Comparison of ENCODE assay signal across 23 cellular contexts in genomic region chr17:76360461-76360860, GRCh38. TPM values are rescaled to one million over a fixed set of nuclear protein-coding genes. Genes with fewer than 3 reads are reported as not detected.
DNase-seq lines count a peak whose midpoint lies in the region; ATAC-seq and TF ChIP-seq lines count a peak whose summit lies in the region.
"Had no signal": no experiment of that assay in that cellular context is flagged by ENCODE, and none has a peak within 500 bp of the region (broad histone marks: within the 10 kb centered on the region; RNA-seq: fewer than 3 reads in every experiment).

No MANE protein-coding gene starts in this region.

- no peak overlapping the region for H2BK5ac ChIP-seq in IMR-90 (ENCODE audit: low read depth, low read length, poor library complexity, severe bottlenecking)
- H2BK5ac ChIP-seq in mesenchymal stem cell (ENCODE audit: low read depth, low read length, poor library complexity, severe bottlenecking) = no peak overlapping the region

- H3K9me3 ChIP-seq in IMR-90 (ENCODE audit: control insufficient read depth, insufficient read depth, low read length) = no peaks in the 10 kb centered on the region
- no peaks in the 10 kb centered on the region for H3K9me3 ChIP-seq in SJSA1 (replicated peaks)
- H3K9me3 ChIP-seq in mesenchymal stem cell (ENCODE audit: control insufficient read depth, low read length) = no peaks in the 10 kb centered on the region
- no peaks in the 10 kb centered on the region for H3K9me3 ChIP-seq in suprapubic skin
- H3K9me3 ChIP-seq: BLaER1 had no signal

- H2AK5ac ChIP-seq in IMR-90 (ENCODE audit: low read depth, low read length) = no peak overlapping the region
- no peak overlapping the region for H2AK5ac ChIP-seq in mesenchymal stem cell (ENCODE audit: low read length, severe bottlenecking)

- H4K8ac ChIP-seq in IMR-90 (ENCODE audit: low read depth in 2 of 2, low read length in 2 of 2) (no peak overlapping the region), mesenchymal stem cell (ENCODE audit: low read length) (no peak overlapping the region)

- H4K91ac ChIP-seq in IMR-90 (ENCODE audit: insufficient read depth, low read depth, low read length) = no peak overlapping the region
- no peak overlapping the region for H4K91ac ChIP-seq in mesenchymal stem cell (ENCODE audit: low read length)

- TF ChIP-seq POLR2A in IMR-90 (IDR thresholded peaks at IDR 0.05; ENCODE audit: low read depth, low read length) (no peak), suprapubic skin (IDR thresholded peaks at IDR 0.05) (no peak)

- peak overlapping the region; percentile 33; the same call in 1 of the 2 replicates for H3K9ac ChIP-seq in IMR-90 (ENCODE audit: low read depth, low read length)
- H3K9ac ChIP-seq in mesenchymal stem cell (ENCODE audit: low read length) = peak overlapping the region; percentile 32
- H3K9ac ChIP-seq: BLaER1 had no signal

- TF ChIP-seq RAD21 in IMR-90 (IDR thresholded peaks at IDR 0.05; ENCODE audit: low read length) = no peak

- 0 out of 2 replicates have a peak overlapping the region, but pooled peaks have one; percentile 11 for H4K5ac ChIP-seq in IMR-90 (ENCODE audit: low read depth, low read length)

- no peak overlapping the region for H3K56ac ChIP-seq in IMR-90 (ENCODE audit: extremely low read depth, insufficient read depth, low read length)

- H3K36me3 ChIP-seq in IMR-90 (ENCODE audit: control insufficient read depth, insufficient read depth, low read length) (no peaks in the 10 kb centered on the region), SJSA1 (peaks cover 7% of the 10 kb centered on the region; the same call in 1 of the 2 replicates), mesenchymal stem cell (ENCODE audit: control insufficient read depth in 1 of 2, insufficient read depth in 2 of 2, low read depth in 1 of 2, low read length in 2 of 2) (no peaks in the 10 kb centered on the region), suprapubic skin (no peaks in the 10 kb centered on the region)
- H3K36me3 ChIP-seq: BLaER1 had no signal

- no peak overlapping the region for H2BK20ac ChIP-seq in IMR-90 (ENCODE audit: low read depth, low read length)

- H2AFZ ChIP-seq in IMR-90 (replicated peaks; ENCODE audit: low read length, poor library complexity) (no peak overlapping the region), mesenchymal stem cell (ENCODE audit: low read depth, low read length) (no peak overlapping the region)

- peak overlapping the region; percentile 35; the same call in 1 of the 2 replicates for H3K18ac ChIP-seq in IMR-90 (ENCODE audit: low read depth, low read length)
- H3K18ac ChIP-seq in mesenchymal stem cell (ENCODE audit: low read depth in 1 of 2, low read length in 2 of 2) = no peak overlapping the region

- POLR2A ChIA-PET in IMR-90 (lab: Charles Lee; ENCODE audit: unreplicated experiment) = no interaction called here

- no peak overlapping the region for H3K4me3 ChIP-seq in IMR-90 (ENCODE audit: insufficient read depth, low read depth, low read length)
- H3K4me3 ChIP-seq in SJSA1 = no peak overlapping the region
- H3K4me3 ChIP-seq in mesenchymal stem cell (ENCODE audit: insufficient read depth in 1 of 2, low read depth in 1 of 2, low read length in 2 of 2) = no peak overlapping the region
- H3K4me3 ChIP-seq in suprapubic skin = no peak overlapping the region
- H3K4me3 ChIP-seq: BLaER1, GM12878, SK-N-MC had no signal

- H2BK12ac ChIP-seq in mesenchymal stem cell (ENCODE audit: low read length in 2 of 2) = no peak overlapping the region

- CTCF ChIA-PET in IMR-90 (lab: Yijun Ruan, JAX) = no interaction called here

- in situ Hi-C loops in IMR-90 (cut with MboI; ENCODE audit: low sequenced_read_pairs) = no loop called here

- H3K23ac ChIP-seq in IMR-90 (ENCODE audit: low read depth, low read length) (no peak overlapping the region), mesenchymal stem cell (ENCODE audit: low read length in 2 of 2) (no peak overlapping the region)

- intact Hi-C loops in IMR-90 (cut with micrococcal nuclease) = no loop called here

- no peaks in the 10 kb centered on the region for H3K9me1 ChIP-seq in IMR-90 (ENCODE audit: insufficient read depth, low read length)

- no peaks in the 10 kb centered on the region for H3K27me3 ChIP-seq in IMR-90 (ENCODE audit: control insufficient read depth, insufficient read depth, low read length)
- no peaks in the 10 kb centered on the region for H3K27me3 ChIP-seq in SJSA1 (replicated peaks)
- H3K27me3 ChIP-seq in mesenchymal stem cell (ENCODE audit: control insufficient read depth in 1 of 2, insufficient read depth in 1 of 2, low read length in 2 of 2) = no peaks in the 10 kb centered on the region
- H3K27me3 ChIP-seq in suprapubic skin = no peaks in the 10 kb centered on the region
- H3K27me3 ChIP-seq: BLaER1 had no signal

- H3K4ac ChIP-seq in IMR-90 (ENCODE audit: low read depth, low read length) = no peak overlapping the region
- no peak overlapping the region for H3K4ac ChIP-seq in mesenchymal stem cell (ENCODE audit: low read depth in 1 of 2, low read length in 2 of 2)

- H2BK120ac ChIP-seq in IMR-90 (ENCODE audit: low read depth, low read length) (no peak overlapping the region), mesenchymal stem cell (ENCODE audit: low read depth, low read length) (no peak overlapping the region)

- H2BK15ac ChIP-seq in IMR-90 (ENCODE audit: low read depth, low read length) (no peak overlapping the region), mesenchymal stem cell (ENCODE audit: low read depth, poor library complexity, severe bottlenecking) (no peak overlapping the region)

- H3K79me1 ChIP-seq in IMR-90 (ENCODE audit: low read depth in 1 of 2, low read length in 2 of 2) (no peaks in the 10 kb centered on the region), mesenchymal stem cell (replicated peaks; ENCODE audit: low read length, poor library complexity, severe bottlenecking) (no peaks in the 10 kb centered on the region)

- H2AK9ac ChIP-seq in IMR-90 (replicated peaks; ENCODE audit: low read depth, low read length, poor library complexity) = no peak overlapping the region

- H3K4me1 ChIP-seq in IMR-90 (ENCODE audit: control insufficient read depth, insufficient read depth, low read length) = peaks cover 6% of the 10 kb centered on the region
- peaks cover 29% of the 10 kb centered on the region for H3K4me1 ChIP-seq in SJSA1 (replicated peaks)
- no peaks in the 10 kb centered on the region for H3K4me1 ChIP-seq in mesenchymal stem cell (ENCODE audit: control insufficient read depth, insufficient read depth, low read depth, low read length)
- H3K4me1 ChIP-seq in suprapubic skin = peaks cover 36% of the 10 kb centered on the region
- H3K4me1 ChIP-seq: BLaER1 had no signal

- peak overlapping the region; percentile 32; the same call in 1 of the 2 replicates for H3K27ac ChIP-seq in IMR-90 (ENCODE audit: insufficient read depth, low read length)
- H3K27ac ChIP-seq in SJSA1 = peak overlapping the region; percentile 7; the same call in 1 of the 2 replicates
- no peak overlapping the region for H3K27ac ChIP-seq in mesenchymal stem cell (ENCODE audit: low read length, poor library complexity, severe bottlenecking)
- H3K27ac ChIP-seq in suprapubic skin = peak overlapping the region; percentile 88
- H3K27ac ChIP-seq: BLaER1, SK-N-MC had no signal

- TF ChIP-seq CTCF in IMR-90 (conservative IDR thresholded peaks at IDR 0.05; ENCODE audit: low read depth, low read length) (no peak), suprapubic skin (IDR thresholded peaks at IDR 0.05) (no peak)

- no peak overlapping the region for H3K4me2 ChIP-seq in IMR-90 (ENCODE audit: low read depth, low read length)
- no peak overlapping the region for H3K4me2 ChIP-seq in mesenchymal stem cell (ENCODE audit: low read length, poor library complexity, severe bottlenecking)
- H3K4me2 ChIP-seq: BLaER1 had no signal

- dilution Hi-C loops in IMR-90 (cut with HindIII; ENCODE audit: low sequenced_read_pairs, unreplicated experiment) = no loop called here

- TF ChIP-seq EP300 in suprapubic skin (IDR thresholded peaks at IDR 0.05) = no peak

- ATAC-seq in IMR-90 (ENCODE audit: low read depth) = no peak
- ATAC-seq in GM18873 (IDR thresholded peaks at IDR 0.05; ENCODE audit: low FRiP score, unreplicated experiment) = no peak
- no peak for ATAC-seq in GM21423 (IDR thresholded peaks at IDR 0.05; ENCODE audit: unreplicated experiment)
- no peak for ATAC-seq in GM19351 (IDR thresholded peaks at IDR 0.05; ENCODE audit: unreplicated experiment)
- ATAC-seq: GM12878 had no signal

- no CpG with 5 or more reads among the region's 2 CpGs for WGBS in IMR-90 (ENCODE audit: extremely low coverage in 2 of 2, insufficient read length in 1 of 2), 2 experiments
- WGBS in mesenchymal stem cell = 93% methylated on average over 1 of the region's 2 CpGs
- 40% methylated on average over 2 of the region's 2 CpGs for WGBS in suprapubic skin

- no TSS peak for BruUV-seq in IMR-90 (replicated peaks; lab: Mats Ljungman, UMichigan)

- no peaks in the 10 kb centered on the region for H4K20me1 ChIP-seq in IMR-90 (ENCODE audit: insufficient read depth, low read length)
- H4K20me1 ChIP-seq: BLaER1 had no signal

- DNase-seq in IMR-90 (peak; percentile 37), SJSA1 (ENCODE audit: low read depth in 1 of 2, low spot score in 2 of 2) (no peak), mesenchymal stem cell (no peak), suprapubic skin (ENCODE audit: low spot score in 2 of 2) (no peak)
- DNase-seq: ACHN; CD4-positive, alpha-beta T cell; COR-L47; DMS79 treated with DMSO at 0.1 percent for 48 hours; MM.1S; NCI-H1048; NCI-H1417 treated with DMSO at 0.1 percent for 48 hours; NCI-H187 treated with DMSO at 0.1 percent for 48 hours; NCI-H2107; NCI-H446 treated with DMSO at 0.1 percent for 48 hours; NCI-H526 treated with DMSO at 0.1 percent for 48 hours; OCI-M1; SHP77 had no signal

- H3K14ac ChIP-seq in IMR-90 (replicated peaks; ENCODE audit: low read depth, low read length) (no peak overlapping the region), mesenchymal stem cell (ENCODE audit: low read length in 2 of 2) (no peak overlapping the region)

RNA-seq across cellular contexts. Expression of gene PRPSAP1, which starts 6.7 kb away (rescaled TPM):
- total RNA-seq in IMR-90 (2012; rRNA removed) = 29.2 and 34.4 TPM in 2 replicates
- polyA plus RNA-seq in IMR-90 (2012; rRNA removed) = 38.6 and 48.6 TPM in 2 replicates
- 29.6 and 34.4 TPM in 2 replicates for polyA plus RNA-seq in IMR-90 (2012; cell fraction: cytosol; rRNA removed)
- 40.4 and 135 TPM in 2 replicates for polyA plus RNA-seq in IMR-90 (2012; cell fraction: nucleus; rRNA removed; ENCODE audit: low replicate concordance)
- total RNA-seq in SJSA1 (2014; rRNA removed; shearing (Covaris generic)) = 49.4 and 65.4 TPM in 2 replicates
- polyA plus RNA-seq in mesenchymal stem cell (2013, experiment 1 of 2) = 20.6 TPM
- 19.8 TPM for polyA plus RNA-seq in mesenchymal stem cell (2013, experiment 2 of 2)
- 10 to 100 TPM; 47.3 to 83.9 (median 63.8) TPM for total RNA-seq in suprapubic skin

RNA-seq across cellular contexts. Expression of gene SPHK1, which starts 23.9 kb away (rescaled TPM):
- total RNA-seq in IMR-90 (2012; rRNA removed) (44.4 and 45.8 TPM in 2 replicates), suprapubic skin (10 to 100 TPM; 10.5 to 17.9 (median 12.5) TPM)
- 82.7 and 94.2 TPM in 2 replicates for polyA plus RNA-seq in IMR-90 (2012; rRNA removed)
- polyA plus RNA-seq in IMR-90 (2012; cell fraction: cytosol; rRNA removed) = 89.5 and 99.7 TPM in 2 replicates
- 571 and 890 TPM in 2 replicates for polyA plus RNA-seq in IMR-90 (2012; cell fraction: nucleus; rRNA removed; ENCODE audit: low replicate concordance)
- 135 and 173 TPM in 2 replicates for total RNA-seq in SJSA1 (2014; rRNA removed; shearing (Covaris generic))
- 5.4 TPM for polyA plus RNA-seq in mesenchymal stem cell (2013, experiment 1 of 2)
- 5.4 TPM for polyA plus RNA-seq in mesenchymal stem cell (2013, experiment 2 of 2)

RNA-seq across cellular contexts. Expression of gene QRICH2, which starts 52.4 kb away (rescaled TPM):
- total RNA-seq in IMR-90 (2012; rRNA removed) (3.9 and 4.8 TPM in 2 replicates), suprapubic skin (1 to 10 TPM; 2.3 to 3.1 (median 2.7) TPM)
- 4.3 and 4.7 TPM in 2 replicates for polyA plus RNA-seq in IMR-90 (2012; rRNA removed)
- polyA plus RNA-seq in IMR-90 (2012; cell fraction: cytosol; rRNA removed) = 1.5 and 2.8 TPM in 2 replicates
- polyA plus RNA-seq in IMR-90 (2012; cell fraction: nucleus; rRNA removed; ENCODE audit: low replicate concordance) = 30.2 and 57.3 TPM in 2 replicates
- 2.0 and 4.7 TPM in 2 replicates for total RNA-seq in SJSA1 (2014; rRNA removed; shearing (Covaris generic))
- 0.57 TPM for polyA plus RNA-seq in mesenchymal stem cell (2013, experiment 1 of 2)
- 0.41 TPM for polyA plus RNA-seq in mesenchymal stem cell (2013, experiment 2 of 2)
